In genomic region chr16:84266451-84266850, GRCh38 we compare ENCODE assay signal across 8 cellular contexts. TPM values are rescaled to one million over a fixed set of nuclear protein-coding genes. Genes with fewer than 3 reads are reported as not detected.
DNase-seq lines count a peak whose midpoint lies in the region; ATAC-seq and TF ChIP-seq lines count a peak whose summit lies in the region.

No MANE protein-coding gene starts in this region.

- H3K4me3 Mint-ChIP-seq in activated naive CD8-positive, alpha-beta T cell treated with anti-CD3 and anti-CD28 coated beads, Interleukin-2, amount 50 U/mL, for 24 hours: no peak overlapping the region

- peak overlapping the region; percentile 10 for H2AFZ ChIP-seq in hepatocyte

- peaks cover 11% of the 10 kb centered on the region for H3K27me3 Mint-ChIP-seq in activated naive CD8-positive, alpha-beta T cell treated with anti-CD3 and anti-CD28 coated beads, Interleukin-2, amount 50 U/mL, for 24 hours

- H3K36me3 Mint-ChIP-seq in activated naive CD8-positive, alpha-beta T cell treated with anti-CD3 and anti-CD28 coated beads, Interleukin-2, amount 50 U/mL, for 24 hours (ENCODE audit: low read depth): no peaks in the 10 kb centered on the region

- no peak overlapping the region for H3K27ac ChIP-seq in hepatocyte

- H3K4me3 ChIP-seq in hepatocyte: no peak overlapping the region

- peak in 2 of 3 donors; percentile 4 to 22 for DNase-seq in stimulated activated CD4-positive, alpha-beta T cell treated with anti-CD3 and anti-CD28 coated beads, Interleukin-12 subunit alpha, Interleukin-12 subunit beta, amount 100 ng/mL, for 48 hours (ENCODE audit: low read depth in 2 of 3, low spot score in 1 of 3)
- DNase-seq in stimulated activated CD4-positive, alpha-beta T cell treated with anti-CD3 and anti-CD28 coated beads, Interleukin-4, amount 100 ng/mL, for 4 hours: no peak
- DNase-seq in NCI-H146 treated with DMSO at 0.1 percent for 48 hours (lab: John Stamatoyannopoulos, UW; ENCODE audit: unreplicated experiment) (peak; percentile 4), hepatocyte (ENCODE audit: low spot score) (peak; percentile 77)
- DNase-seq in activated naive CD8-positive, alpha-beta T cell treated with anti-CD3 and anti-CD28 coated beads, Interleukin-2, amount 50 U/mL, for 24 hours: peak; percentile 3
- DNase-seq in stimulated activated CD4-positive, alpha-beta T cell treated with anti-CD3 and anti-CD28 coated beads, Interleukin-2, amount 100 ng/mL, for 48 hours: peak; percentile 10 to 13

- TF ChIP-seq CTCF in hepatocyte (IDR thresholded peaks at IDR 0.05; ENCODE audit: poor library complexity): no peak

- peak; percentile 61 for ATAC-seq in activated naive CD8-positive, alpha-beta T cell treated with anti-CD3 and anti-CD28 coated beads, Interleukin-2, amount 50 U/mL, for 24 hours
- no peak for ATAC-seq in GM18868 (IDR thresholded peaks at IDR 0.05; ENCODE audit: unreplicated experiment)
- no peak for ATAC-seq in HG02763 (IDR thresholded peaks at IDR 0.05; ENCODE audit: unreplicated experiment)

- peak overlapping the region; percentile 60 for H3K4me2 ChIP-seq in hepatocyte

- H3K4me1 ChIP-seq in hepatocyte (ENCODE audit: insufficient read depth): no peaks in the 10 kb centered on the region

- H3K27me3 ChIP-seq in hepatocyte: no peaks in the 10 kb centered on the region

- 34% methylated on average over 4 of the region's 4 CpGs for WGBS in hepatocyte (ENCODE audit: low lambda C conversion rate, missing lambda C conversion rate)

- H3K9me3 Mint-ChIP-seq in activated naive CD8-positive, alpha-beta T cell treated with anti-CD3 and anti-CD28 coated beads, Interleukin-2, amount 50 U/mL, for 24 hours: no peaks in the 10 kb centered on the region

- no peaks in the 10 kb centered on the region for H3K9me2 ChIP-seq in hepatocyte (replicated peaks; ENCODE audit: insufficient read depth)

- H3K4me1 Mint-ChIP-seq in activated naive CD8-positive, alpha-beta T cell treated with anti-CD3 and anti-CD28 coated beads, Interleukin-2, amount 50 U/mL, for 24 hours: no peaks in the 10 kb centered on the region

- H3K27ac Mint-ChIP-seq in activated naive CD8-positive, alpha-beta T cell treated with anti-CD3 and anti-CD28 coated beads, Interleukin-2, amount 50 U/mL, for 24 hours: no peak overlapping the region

- H4K20me1 ChIP-seq in hepatocyte (ENCODE audit: insufficient read depth, poor library complexity, severe bottlenecking): no peaks in the 10 kb centered on the region

- no peaks in the 10 kb centered on the region for H3K36me3 ChIP-seq in hepatocyte (replicated peaks; ENCODE audit: insufficient read depth, low read depth)

- H3K79me2 ChIP-seq in hepatocyte: no peaks in the 10 kb centered on the region

- no peaks in the 10 kb centered on the region for H3K9me3 ChIP-seq in hepatocyte (ENCODE audit: low read depth)

RNA-seq across cellular contexts. Expression of gene KCNG4, which starts 26.6 kb away (rescaled TPM):
- not detected in 2 replicates for total RNA-seq in hepatocyte
- not detected in 2 replicates for polyA plus RNA-seq in hepatocyte

RNA-seq across cellular contexts. Expression of gene WFDC1, which starts 28.2 kb away (rescaled TPM):
- total RNA-seq in hepatocyte: 12.9 and 14.0 TPM in 2 replicates
- polyA plus RNA-seq in hepatocyte: 16.9 and 17.6 TPM in 2 replicates

Comparison
In these comparisons a context has a peak if more than half of its experiments do, and no peak if none do; other contexts are left out.
1. DNase-seq: peak in stimulated activated CD4-positive, alpha-beta T cell treated with anti-CD3 and anti-CD28 coated beads, Interleukin-12 subunit alpha, Interleukin-12 subunit beta, amount 100 ng/mL, for 48 hours (2 of 3), NCI-H146 treated with DMSO at 0.1 percent for 48 hours (single experiment), activated naive CD8-positive, alpha-beta T cell treated with anti-CD3 and anti-CD28 coated beads, Interleukin-2, amount 50 U/mL, for 24 hours (single experiment), hepatocyte (single experiment) and stimulated activated CD4-positive, alpha-beta T cell treated with anti-CD3 and anti-CD28 coated beads, Interleukin-2, amount 100 ng/mL, for 48 hours (2 of 2); none in stimulated activated CD4-positive, alpha-beta T cell treated with anti-CD3 and anti-CD28 coated beads, Interleukin-4, amount 100 ng/mL, for 4 hours (0 of 2).